In the genomic region with DNA sequence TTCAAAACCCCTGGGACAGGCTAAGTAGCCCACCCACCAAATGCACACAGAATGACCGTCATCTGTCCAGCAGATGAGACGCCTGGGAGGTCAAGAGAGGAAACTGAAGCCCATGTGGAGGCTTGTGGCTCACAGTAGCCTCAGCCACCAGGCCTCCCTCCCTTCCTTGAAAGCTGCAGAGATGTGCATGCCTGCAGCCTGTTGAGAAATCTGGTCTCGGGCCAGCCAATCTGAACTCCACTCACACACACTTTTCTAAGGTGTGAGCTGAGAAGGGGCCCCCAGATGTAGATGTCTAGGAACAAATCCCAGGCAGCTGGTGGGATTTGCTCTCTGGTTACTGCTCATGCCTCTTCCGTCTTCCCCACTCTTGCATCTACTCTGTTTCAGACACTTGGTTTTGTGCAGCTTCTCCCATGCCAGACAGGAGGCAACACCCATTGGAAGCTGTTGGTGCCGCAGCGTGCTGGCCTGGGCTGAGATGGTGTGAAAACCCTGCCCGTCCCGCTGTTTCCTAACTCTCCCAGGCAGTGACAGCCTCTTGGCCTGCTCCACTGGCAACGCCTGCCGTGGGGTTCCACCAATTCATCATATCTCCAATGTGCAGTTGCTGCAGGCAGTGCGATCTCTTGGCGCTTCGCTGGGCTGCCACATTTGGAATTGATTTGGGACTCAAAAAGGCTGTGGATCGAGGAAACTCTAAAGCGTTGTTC, we compare ENCODE assay signal across 24 cellular contexts. TPM values are rescaled to one million over a fixed set of nuclear protein-coding genes. Genes with fewer than 3 reads are reported as not detected.
DNase-seq lines count a peak whose midpoint lies in the region; ATAC-seq and TF ChIP-seq lines count a peak whose summit lies in the region.
"Had no signal": no experiment of that assay in that cellular context is flagged by ENCODE, and none has a peak within 500 bp of the region (broad histone marks: within the 10 kb centered on the region; RNA-seq: fewer than 3 reads in every experiment).

No MANE protein-coding gene starts in this region.

- no peaks in the 10 kb centered on the region for H3K36me3 ChIP-seq in adipocyte (ENCODE audit: control insufficient read depth, insufficient read depth, low read length, severe bottlenecking)
- H3K36me3 ChIP-seq in thymus (ENCODE audit: control insufficient read depth, insufficient read depth): no peaks in the 10 kb centered on the region
- H3K36me3 ChIP-seq: BLaER1, prostate gland, transverse colon, WERI-Rb-1 had no signal

- H3K4me1 ChIP-seq in adipocyte (ENCODE audit: control insufficient read depth, insufficient read depth, low read length): peaks cover 22% of the 10 kb centered on the region
- no peaks in the 10 kb centered on the region for H3K4me1 ChIP-seq in thymus (ENCODE audit: control insufficient read depth, insufficient read depth, low read length)
- H3K4me1 ChIP-seq: BLaER1, prostate gland, transverse colon had no signal

- peaks cover 17% of the 10 kb centered on the region for H3K4me1 Mint-ChIP-seq in nephron

- 86% methylated on average over 15 of the region's 15 CpGs for WGBS in thymus

- peak overlapping the region; percentile 72 for H3K4me3 ChIP-seq in adipocyte (ENCODE audit: low read length)
- no peak overlapping the region for H3K4me3 ChIP-seq in thymus (ENCODE audit: low read length)
- H3K4me3 ChIP-seq: BLaER1, hepatocyte, prostate gland, transverse colon had no signal

- no peak for ATAC-seq in HG02938 (IDR thresholded peaks at IDR 0.05; ENCODE audit: unreplicated experiment)

- H3K27me3 ChIP-seq in adipocyte (replicated peaks; ENCODE audit: control insufficient read depth, insufficient read depth, low read length): peaks cover 7% of the 10 kb centered on the region
- no peaks in the 10 kb centered on the region for H3K27me3 ChIP-seq in thymus (ENCODE audit: control insufficient read depth, insufficient read depth)
- H3K27me3 ChIP-seq: BLaER1, transverse colon had no signal

- H3K27ac ChIP-seq in thymus (ENCODE audit: low read depth): peak overlapping the region; percentile 44
- H3K27ac ChIP-seq: 22Rv1, BLaER1, hepatocyte, prostate gland, transverse colon, WERI-Rb-1 had no signal

- peaks cover 13% of the 10 kb centered on the region for H3K27me3 Mint-ChIP-seq in nephron (ENCODE audit: low read depth)
- H3K27me3 Mint-ChIP-seq: activated CD4-positive, alpha-beta memory T cell treated with anti-CD3 and anti-CD28 coated beads for 36 hours had no signal

- peak overlapping the region in 2 of 3 experiments; percentile 18 to 49 for H3K27ac Mint-ChIP-seq in nephron
- H3K27ac Mint-ChIP-seq: activated CD4-positive, alpha-beta memory T cell treated with anti-CD3 and anti-CD28 coated beads for 36 hours; activated naive CD4-positive, alpha-beta T cell treated with anti-CD3 and anti-CD28 coated beads for 36 hours; mesothelial cell of epicardium had no signal

- H3K9ac ChIP-seq in adipocyte (ENCODE audit: low read length): peak overlapping the region; percentile 1
- H3K9ac ChIP-seq: BLaER1 had no signal

- DNase-seq in NCI-H1105 treated with DMSO at 0.1 percent for 48 hours (lab: John Stamatoyannopoulos, UW) (peak; percentile 21), NCI-H1105 (lab: John Stamatoyannopoulos, UW) (no peak), adipocyte (ENCODE audit: low read depth) (peak; percentile 15), HUDEP-2 (lab: John Stamatoyannopoulos, UW; ENCODE audit: unreplicated experiment in 76 of 76) (no peak), hippocampal formation (lab: John Stamatoyannopoulos, UW) (no peak)
- DNase-seq: activated CD4-positive, alpha-beta memory T cell treated with anti-CD3 and anti-CD28 coated beads for 36 hours; activated naive CD4-positive, alpha-beta T cell treated with anti-CD3 and anti-CD28 coated beads for 36 hours; islet precursor cell; NCI-H1417; NCI-H2171 treated with DMSO at 0.1 percent for 48 hours; NCI-H526 treated with DMSO at 0.1 percent for 48 hours; SIG-M5; T-helper 2 cell; transverse colon; WERI-Rb-1 had no signal

- H3K9me3 Mint-ChIP-seq in nephron: no peaks in the 10 kb centered on the region
- H3K9me3 Mint-ChIP-seq: activated CD4-positive, alpha-beta memory T cell treated with anti-CD3 and anti-CD28 coated beads for 36 hours; activated naive CD4-positive, alpha-beta T cell treated with anti-CD3 and anti-CD28 coated beads for 36 hours; mesothelial cell of epicardium had no signal

- no peak overlapping the region for H3K4me3 Mint-ChIP-seq in nephron
- H3K4me3 Mint-ChIP-seq: activated CD4-positive, alpha-beta memory T cell treated with anti-CD3 and anti-CD28 coated beads for 36 hours; activated naive CD4-positive, alpha-beta T cell treated with anti-CD3 and anti-CD28 coated beads for 36 hours; mesothelial cell of epicardium had no signal

- no peak for TF ChIP-seq CTCF in nephron (IDR thresholded peaks at IDR 0.05; ENCODE audit: unreplicated experiment in 3 of 3)

- H3K36me3 Mint-ChIP-seq in nephron (ENCODE audit: low read depth): no peaks in the 10 kb centered on the region
- H3K36me3 Mint-ChIP-seq: activated CD4-positive, alpha-beta memory T cell treated with anti-CD3 and anti-CD28 coated beads for 36 hours; mesothelial cell of epicardium had no signal

- H3K9me3 ChIP-seq in adipocyte (ENCODE audit: control insufficient read depth, low read length) (no peaks in the 10 kb centered on the region), thymus (ENCODE audit: control insufficient read depth) (no peaks in the 10 kb centered on the region)
- H3K9me3 ChIP-seq: BLaER1, prostate gland, transverse colon had no signal

RNA-seq across cellular contexts. Expression of a gene that starts 24.1 kb away (rescaled TPM):
- 35.6 TPM for polyA plus RNA-seq in thymus
- polyA plus RNA-seq: hepatocyte, neural cell had no signal

Comparison
In these comparisons a context has a peak if more than half of its experiments do, and no peak if none do; other contexts are left out.
1. DNase-seq: peak in NCI-H1105 treated with DMSO at 0.1 percent for 48 hours (single experiment) and adipocyte (single experiment); none in NCI-H1105 (single experiment), HUDEP-2 (0 of 76) and hippocampal formation (0 of 2).